Comparison of ENCODE assay signal across 18 cellular contexts in genomic region chr12:30582943-30583342, GRCh38.
"Had no signal": no experiment of that assay in that cellular context is flagged by ENCODE, and none has a peak within 500 bp of the region (broad histone marks: within the 10 kb centered on the region; RNA-seq: fewer than 3 reads in every experiment).

No MANE protein-coding gene starts in this region.

- H3K9me3 ChIP-seq: mucosa of descending colon, right atrium auricular region, tibial artery had no signal

- H3K4me1 ChIP-seq: right atrium auricular region, tibial artery had no signal

- H3K27ac ChIP-seq: brain microvascular endothelial cell, right atrium auricular region, tibial artery had no signal

- ATAC-seq: activated CD8-positive, alpha-beta T cell treated with anti-CD3 and anti-CD28 coated beads for 36 hours; left ventricle myocardium superior; mucosa of descending colon had no signal

- H3K27me3 ChIP-seq: brain microvascular endothelial cell, right atrium auricular region, tibial artery had no signal

- H3K4me3 ChIP-seq: mucosa of descending colon, right atrium auricular region, tibial artery had no signal

- DNase-seq: activated CD4-positive, alpha-beta T cell treated with anti-CD3 and anti-CD28 coated beads, Interleukin-2, amount 10 ng/mL, durations not matched to agents 24 days and 14 days; activated CD4-positive, CD25-positive, alpha-beta regulatory T cell; activated CD8-positive, alpha-beta T cell treated with anti-CD3 and anti-CD28 coated beads for 36 hours; activated naive CD4-positive, alpha-beta T cell treated with anti-CD3 and anti-CD28 coated beads for 36 hours; activated T-cell treated with anti-CD3 and anti-CD28 coated beads, Interleukin-2, amount 50 U/mL, for 24 hours; brain microvascular endothelial cell; effector memory CD4-positive, alpha-beta T cell; foreskin melanocyte; hypothalamus; left ventricle myocardium superior; mesenchymal stem cell; mucosa of descending colon; naive B cell; stimulated activated CD4-positive, alpha-beta T cell treated with anti-CD3 and anti-CD28 coated beads, Interleukin-2, amount 100 ng/mL, for 24 hours; stimulated activated naive CD4-positive, alpha-beta T cell treated with Interleukin-2 at 50 U/mL for 16 hours; T1000; tibial artery had no signal

- H3K36me3 ChIP-seq: brain microvascular endothelial cell, right atrium auricular region had no signal
